In genomic region chr9:86288501-86288900, GRCh38 we compare ENCODE assay signal across 20 cellular contexts. TPM values are rescaled to one million over a fixed set of nuclear protein-coding genes. Genes with fewer than 3 reads are reported as not detected.
"Had no signal": no experiment of that assay in that cellular context is flagged by ENCODE, and none has a peak within 500 bp of the region (broad histone marks: within the 10 kb centered on the region; RNA-seq: fewer than 3 reads in every experiment).

No MANE protein-coding gene starts in this region.

- H3K27me3 Mint-ChIP-seq: activated CD4-positive, alpha-beta T cell treated with anti-CD3 and anti-CD28 coated beads for 36 hours; activated naive CD8-positive, alpha-beta T cell treated with anti-CD3 and anti-CD28 coated beads for 36 hours; stimulated activated naive CD8-positive, alpha-beta T cell treated with anti-CD3 and anti-CD28 coated beads, Interleukin-15, Interleukin-2, amounts not matched to agents 100 ng/mL and 50 ng/mL, for 24 hours had no signal

- ATAC-seq: activated CD4-positive, alpha-beta T cell treated with anti-CD3 and anti-CD28 coated beads for 36 hours; body of pancreas; left lobe of liver; right cardiac atrium had no signal

- H3K27ac ChIP-seq: body of pancreas, dorsolateral prefrontal cortex, hepatocyte, prostate gland, transverse colon, vagina had no signal

- H2AFZ ChIP-seq: hepatocyte had no signal

- H3K4me3 ChIP-seq: body of pancreas, dorsolateral prefrontal cortex, hepatocyte, lung, prostate gland, transverse colon, vagina had no signal

- H3K27me3 ChIP-seq: body of pancreas, dorsolateral prefrontal cortex, hepatocyte, transverse colon, vagina had no signal

- H3K4me1 ChIP-seq: body of pancreas, prostate gland, transverse colon, vagina had no signal

- H3K4me2 ChIP-seq: hepatocyte had no signal

- DNase-seq: activated CD4-positive, alpha-beta T cell treated with anti-CD3 and anti-CD28 coated beads for 36 hours; activated CD4-positive, alpha-beta T cell treated with anti-CD3 and anti-CD28 coated beads, Interleukin-2, amount 50 U/mL, for 48 hours; activated naive CD4-positive, alpha-beta T cell; activated naive CD8-positive, alpha-beta T cell treated with anti-CD3 and anti-CD28 coated beads for 36 hours; amniotic stem cell; body of pancreas; central memory CD4-positive, alpha-beta T cell; dorsolateral prefrontal cortex; midbrain; right cardiac atrium; transverse colon had no signal

- H3K27ac Mint-ChIP-seq: activated CD4-positive, alpha-beta T cell treated with anti-CD3 and anti-CD28 coated beads for 36 hours; activated naive CD8-positive, alpha-beta T cell treated with anti-CD3 and anti-CD28 coated beads for 36 hours; stimulated activated naive CD8-positive, alpha-beta T cell treated with anti-CD3 and anti-CD28 coated beads, Interleukin-15, Interleukin-2, amounts not matched to agents 100 ng/mL and 50 ng/mL, for 24 hours had no signal

- H3K79me2 ChIP-seq: hepatocyte had no signal

- H3K9me3 Mint-ChIP-seq: activated naive CD8-positive, alpha-beta T cell treated with anti-CD3 and anti-CD28 coated beads for 36 hours; stimulated activated naive CD8-positive, alpha-beta T cell treated with anti-CD3 and anti-CD28 coated beads, Interleukin-15, Interleukin-2, amounts not matched to agents 100 ng/mL and 50 ng/mL, for 24 hours had no signal

- H3K9me3 ChIP-seq: body of pancreas, prostate gland, transverse colon, vagina had no signal

- FAIRE-seq: keratinocyte had no signal

- H3K4me3 Mint-ChIP-seq: activated CD4-positive, alpha-beta T cell treated with anti-CD3 and anti-CD28 coated beads for 36 hours; activated naive CD8-positive, alpha-beta T cell treated with anti-CD3 and anti-CD28 coated beads for 36 hours; stimulated activated naive CD8-positive, alpha-beta T cell treated with anti-CD3 and anti-CD28 coated beads, Interleukin-15, Interleukin-2, amounts not matched to agents 100 ng/mL and 50 ng/mL, for 24 hours had no signal

- H3K36me3 ChIP-seq: prostate gland, vagina had no signal

RNA-seq across cellular contexts. Expression of gene C9orf153, which starts 29.0 kb away (rescaled TPM):
- total RNA-seq: fibroblast of villous mesenchyme, glomerular endothelial cell, hepatocyte, vagina had no signal
- polyA plus RNA-seq: hepatocyte, keratinocyte had no signal
